ENCODE assay signal across 22 cellular contexts in the genomic region with DNA sequence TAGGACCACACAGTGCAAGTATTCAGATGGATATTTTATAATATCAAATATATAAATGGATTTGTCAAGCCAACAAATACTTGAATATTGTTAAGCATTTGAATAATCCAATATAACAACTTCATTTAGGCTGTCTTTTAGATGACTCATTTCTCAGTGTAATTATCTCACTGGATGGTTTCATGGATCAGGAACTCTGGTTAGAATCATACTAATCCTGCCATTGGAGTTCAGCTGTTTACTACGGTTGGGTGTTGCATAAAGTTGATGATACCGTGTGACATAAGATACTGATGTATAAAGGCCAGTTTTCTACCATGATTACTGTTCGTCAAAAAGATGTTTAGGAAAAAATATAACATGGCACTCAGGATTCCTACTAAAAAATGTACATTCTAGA.
"Had no signal": no experiment of that assay in that cellular context is flagged by ENCODE, and none has a peak within 500 bp of the region (broad histone marks: within the 10 kb centered on the region; RNA-seq: fewer than 3 reads in every experiment).

No MANE protein-coding gene starts in this region.

- DNase-seq: activated CD4-positive, alpha-beta memory T cell treated with anti-CD3 and anti-CD28 coated beads, Interleukin-2, amount 10 ng/mL, durations not matched to agents 7 days and 5 days; activated CD4-positive, alpha-beta T cell treated with anti-CD3 and anti-CD28 coated beads for 36 hours; activated gamma-delta T cell treated with Interleukin-2 at 50 U/mL for 16 hours; activated T-cell treated with anti-CD3 and anti-CD28 coated beads, Interleukin-2, amount 50 U/mL, for 72 hours; central memory CD4-positive, alpha-beta T cell; cortex of kidney; effector memory CD4-positive, alpha-beta T cell; erythroblast; foreskin melanocyte; heart right ventricle; islet precursor cell; left ventricle myocardium inferior; mesenchymal stem cell; nephron progenitor cell; sigmoid colon; stimulated activated CD4-positive, alpha-beta T cell treated with anti-CD3 and anti-CD28 coated beads, Interleukin-12 subunit alpha, Interleukin-12 subunit beta, amount 100 ng/mL, for 4 hours; stimulated activated CD4-positive, alpha-beta T cell treated with anti-CD3 and anti-CD28 coated beads, Interleukin-2, amount 100 ng/mL, for 48 hours; stimulated activated naive CD4-positive, alpha-beta T cell treated with Interleukin-2 at 50 U/mL for 16 hours; T-helper 1 cell; upper lobe of right lung; WERI-Rb-1 had no signal

- H3K27ac ChIP-seq: heart right ventricle, left ventricle myocardium inferior, sigmoid colon, suprapubic skin, upper lobe of right lung, WERI-Rb-1 had no signal

- H3K4me1 ChIP-seq: heart right ventricle, left ventricle myocardium inferior, sigmoid colon, upper lobe of right lung had no signal

- ATAC-seq: activated CD4-positive, alpha-beta T cell treated with anti-CD3 and anti-CD28 coated beads for 36 hours; activated T-cell treated with anti-CD3 and anti-CD28 coated beads, Interleukin-2, amount 50 U/mL, for 72 hours; heart right ventricle; upper lobe of right lung had no signal

- H3K4me3 ChIP-seq: heart right ventricle, left ventricle myocardium inferior, sigmoid colon, suprapubic skin, upper lobe of right lung had no signal

- H3K9me3 ChIP-seq: heart right ventricle, left ventricle myocardium inferior, sigmoid colon, suprapubic skin, upper lobe of right lung had no signal

- H3K27me3 ChIP-seq: sigmoid colon, suprapubic skin, upper lobe of right lung had no signal

- H3K36me3 ChIP-seq: heart right ventricle, left ventricle myocardium inferior, sigmoid colon, suprapubic skin, upper lobe of right lung, WERI-Rb-1 had no signal
